In genomic region chr3:15979490-15979889, GRCh38 we compare ENCODE assay signal across 17 cellular contexts.
DNase-seq lines count a peak whose midpoint lies in the region; ATAC-seq, FAIRE-seq and TF ChIP-seq lines count a peak whose summit lies in the region.
"Had no signal": no experiment of that assay in that cellular context is flagged by ENCODE, and none has a peak within 500 bp of the region (broad histone marks: within the 10 kb centered on the region; RNA-seq: fewer than 3 reads in every experiment).

No MANE protein-coding gene starts in this region.

- in situ Hi-C loops in GM12878 (cut with MboI): no loop called here

- intact Hi-C loops in GM12878 (cut with micrococcal nuclease; ENCODE audit: unreplicated experiment) (no loop called here), left lung (cut with DNase I) (no loop called here)
- intact Hi-C loops in activated CD8-positive, alpha-beta T cell treated with anti-CD3 and anti-CD28 coated beads for 36 hours (cut with micrococcal nuclease): no loop called here

- no peak for ATAC-seq in GM12878
- peak; percentile 31 for ATAC-seq in left lung
- ATAC-seq in activated CD8-positive, alpha-beta T cell treated with anti-CD3 and anti-CD28 coated beads for 36 hours: no peak
- ATAC-seq: body of pancreas, T-helper 17 cell had no signal

- H3K4me1 ChIP-seq in GM12878 (ENCODE audit: control insufficient read depth, insufficient read depth, low read length) (no peaks in the 10 kb centered on the region), left lung (no peaks in the 10 kb centered on the region)
- H3K4me1 ChIP-seq: BE2C, body of pancreas had no signal

- DNase-seq in DMS 273 treated with DMSO at 0.1 percent for 48 hours (lab: John Stamatoyannopoulos, UW): peak; percentile 41
- DNase-seq in MV-4-11 (lab: John Stamatoyannopoulos, UW): peak; percentile 12
- DNase-seq in GM12878 (ENCODE audit: low read depth, low spot score): no peak
- no peak for DNase-seq in left lung
- no peak for DNase-seq in activated CD8-positive, alpha-beta T cell treated with anti-CD3 and anti-CD28 coated beads for 36 hours
- DNase-seq in UCSD-AML1 (lab: John Stamatoyannopoulos, UW; ENCODE audit: unreplicated experiment): no peak
- no peak for DNase-seq in GM12891 (ENCODE audit: insufficient read length, low spot score)
- DNase-seq: activated CD4-positive, alpha-beta T cell treated with anti-CD3 and anti-CD28 coated beads for 1 hour; activated CD8-positive, alpha-beta memory T cell treated with anti-CD3 and anti-CD28 coated beads, Interleukin-2, amount 50 U/mL, for 4 hours; activated naive CD4-positive, alpha-beta T cell treated with anti-CD3 and anti-CD28 coated beads for 36 hours; BE2C; body of pancreas; DMS153; naive B cell; NCI-H2081 treated with DMSO at 0.1 percent for 48 hours; T-helper 17 cell had no signal

- no peak for TF ChIP-seq CTCF in GM12878 (IDR thresholded peaks at IDR 0.05 in 2 of 3, conservative IDR thresholded peaks at IDR 0.05 in 1 of 3; ENCODE audit: control insufficient read depth in 2 of 3, extremely low read depth in 1 of 3, insufficient read depth in 1 of 3, low read depth in 3 of 3, low read length in 3 of 3)
- no peak for TF ChIP-seq CTCF in left lung (IDR thresholded peaks at IDR 0.05)
- TF ChIP-seq CTCF in activated CD8-positive, alpha-beta T cell treated with anti-CD3 and anti-CD28 coated beads for 36 hours (IDR thresholded peaks at IDR 0.05): no peak

- H3K9ac ChIP-seq in GM12878 (ENCODE audit: control insufficient read depth, insufficient read depth, low read length): no peak overlapping the region

- no peak overlapping the region for H3K27ac Mint-ChIP-seq in activated CD8-positive, alpha-beta T cell treated with anti-CD3 and anti-CD28 coated beads for 36 hours
- H3K27ac Mint-ChIP-seq: activated naive CD4-positive, alpha-beta T cell treated with anti-CD3 and anti-CD28 coated beads for 36 hours; naive B cell; progenitor cell of endocrine pancreas; T-helper 17 cell had no signal

- H3K9me3 Mint-ChIP-seq in activated CD8-positive, alpha-beta T cell treated with anti-CD3 and anti-CD28 coated beads for 36 hours: no peaks in the 10 kb centered on the region
- H3K9me3 Mint-ChIP-seq: activated naive CD4-positive, alpha-beta T cell treated with anti-CD3 and anti-CD28 coated beads for 36 hours had no signal

- H3K27me3 Mint-ChIP-seq in activated CD8-positive, alpha-beta T cell treated with anti-CD3 and anti-CD28 coated beads for 36 hours: peaks cover 3% of the 10 kb centered on the region
- H3K27me3 Mint-ChIP-seq: progenitor cell of endocrine pancreas had no signal

- H3K4me3 Mint-ChIP-seq in activated CD8-positive, alpha-beta T cell treated with anti-CD3 and anti-CD28 coated beads for 36 hours: no peak overlapping the region
- H3K4me3 Mint-ChIP-seq: activated naive CD4-positive, alpha-beta T cell treated with anti-CD3 and anti-CD28 coated beads for 36 hours; naive B cell; T-helper 17 cell had no signal

- no peaks in the 10 kb centered on the region for H4K20me1 ChIP-seq in GM12878 (ENCODE audit: control insufficient read depth, insufficient read depth)

- CTCF ChIA-PET in GM12878 (lab: Yijun Ruan, JAX): interaction anchor here (1.7 kb wide), 1 partner anchor 9 kb away, joined by 3 read pairs; no protein-coding TSS in a partner anchor
- CTCF ChIA-PET in activated CD8-positive, alpha-beta T cell treated with anti-CD3 and anti-CD28 coated beads for 36 hours (lab: Charles Lee): no interaction called here

- H3K36me3 Mint-ChIP-seq in activated CD8-positive, alpha-beta T cell treated with anti-CD3 and anti-CD28 coated beads for 36 hours (ENCODE audit: low read depth): no peaks in the 10 kb centered on the region
- H3K36me3 Mint-ChIP-seq: naive B cell had no signal

- H3K4me2 ChIP-seq in GM12878 (ENCODE audit: control insufficient read depth, insufficient read depth): no peak overlapping the region

- FAIRE-seq in GM12878 (lab: Jason Lieb, UNC) (no peak), GM12891 (lab: Jason Lieb, UNC) (no peak)

- no peaks in the 10 kb centered on the region for H3K79me2 ChIP-seq in GM12878 (ENCODE audit: control insufficient read depth, insufficient read depth, low read length)

- H3K36me3 ChIP-seq in GM12878 (ENCODE audit: control insufficient read depth in 2 of 2, insufficient read depth in 2 of 2, low read length in 1 of 2) (no peaks in the 10 kb centered on the region), left lung (no peaks in the 10 kb centered on the region)
- H3K36me3 ChIP-seq: BE2C had no signal

- H2AFZ ChIP-seq in GM12878 (ENCODE audit: control insufficient read depth, low read depth, low read length): no peak overlapping the region

- RAD21 ChIA-PET in GM12878 (lab: Charles Lee; ENCODE audit: unreplicated experiment): interaction anchor here (1.0 kb wide), 1 partner anchor 63 kb away, joined by 3 read pairs; no protein-coding TSS in a partner anchor

- SMC1A ChIA-PET in GM12878 (lab: Charles Lee; ENCODE audit: uncharacterized antibody, unreplicated experiment): no interaction called here

- no peaks in the 10 kb centered on the region for H3K27me3 ChIP-seq in GM12878 (replicated peaks in 1 of 2; ENCODE audit: control insufficient read depth in 2 of 2, insufficient read depth in 2 of 2, low read length in 1 of 2)
- no peaks in the 10 kb centered on the region for H3K27me3 ChIP-seq in left lung
- H3K27me3 ChIP-seq: BE2C, body of pancreas had no signal

- TF ChIP-seq EP300 in GM12878 (IDR thresholded peaks at IDR 0.05; ENCODE audit: borderline replicate concordance in 1 of 2, control insufficient read depth in 1 of 2, low read depth in 2 of 2, low read length in 2 of 2): no peak

- TF ChIP-seq POLR2A in GM12878 (IDR thresholded peaks at IDR 0.05; ENCODE audit: low read depth, low read length) (no peak), GM12891 (IDR thresholded peaks at IDR 0.05; ENCODE audit: low read depth, low read length) (no peak)

- POLR2A ChIA-PET in GM12878 (lab: Charles Lee): no interaction called here
- POLR2A ChIA-PET in activated CD8-positive, alpha-beta T cell treated with anti-CD3 and anti-CD28 coated beads for 36 hours (lab: Charles Lee): no interaction called here

- H3K27ac ChIP-seq in GM12878 (ENCODE audit: control insufficient read depth, insufficient read depth) (no peak overlapping the region), left lung (no peak overlapping the region)
- H3K27ac ChIP-seq: body of pancreas had no signal

- no peaks in the 10 kb centered on the region for H3K4me1 Mint-ChIP-seq in activated CD8-positive, alpha-beta T cell treated with anti-CD3 and anti-CD28 coated beads for 36 hours (ENCODE audit: low read depth)
- H3K4me1 Mint-ChIP-seq: naive B cell, T-helper 17 cell had no signal

- no peak overlapping the region for H3K4me3 ChIP-seq in GM12878
- H3K4me3 ChIP-seq in left lung: no peak overlapping the region
- H3K4me3 ChIP-seq: body of pancreas had no signal

- 43% methylated on average over 2 of the region's 2 CpGs for WGBS in GM12878 (ENCODE audit: insufficient coverage, insufficient replicate concordance, low lambda C conversion rate, missing lambda C conversion rate)

- no peak for TF ChIP-seq RAD21 in GM12878 (IDR thresholded peaks at IDR 0.05; ENCODE audit: insufficient read depth, low read depth, low read length)

- BruUV-seq in GM12878 (replicated peaks; lab: Mats Ljungman, UMichigan): no TSS peak

- H3K9me3 ChIP-seq in GM12878 (replicated peaks; ENCODE audit: control insufficient read depth, insufficient read depth, low read length) (no peaks in the 10 kb centered on the region), left lung (peaks cover 0 to 5% of the 10 kb centered on the region in 2 donors)
- H3K9me3 ChIP-seq: BE2C, body of pancreas had no signal

TF ChIP-seq in GM12878, 131 proteins besides CTCF, POLR2A, EP300 and RAD21:
- TF ChIP-seq SPI1 (IDR thresholded peaks at IDR 0.05; ENCODE audit: borderline replicate concordance, insufficient read depth, low read depth, low read length): peak; percentile 19; the same call in 1 of the 2 replicates
- TF ChIP-seq, protein P1, sequence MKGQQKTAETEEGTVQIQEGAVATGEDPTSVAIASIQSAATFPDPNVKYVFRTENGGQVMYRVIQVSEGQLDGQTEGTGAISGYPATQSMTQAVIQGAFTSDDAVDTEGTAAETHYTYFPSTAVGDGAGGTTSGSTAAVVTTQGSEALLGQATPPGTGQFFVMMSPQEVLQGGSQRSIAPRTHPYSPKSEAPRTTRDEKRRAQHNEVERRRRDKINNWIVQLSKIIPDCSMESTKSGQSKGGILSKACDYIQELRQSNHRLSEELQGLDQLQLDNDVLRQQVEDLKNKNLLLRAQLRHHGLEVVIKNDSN (IDR thresholded peaks at IDR 0.05; ENCODE audit: borderline replicate concordance, extremely low read length, insufficient read depth, low read depth, low read length): no peak

TF ChIP-seq in GM12891, 5 proteins besides CTCF, POLR2A, EP300 and RAD21:
- TF ChIP-seq POLR2AphosphoS5 (IDR thresholded peaks at IDR 0.05; ENCODE audit: low read depth, low read length): no peak
- no peak for TF ChIP-seq PAX5 (IDR thresholded peaks at IDR 0.05; ENCODE audit: insufficient read depth, low read length, severe bottlenecking)
- no peak for TF ChIP-seq TAF1 (IDR thresholded peaks at IDR 0.05; ENCODE audit: low read depth, low read length)
- TF ChIP-seq POU2F2 (IDR thresholded peaks at IDR 0.05; ENCODE audit: low read depth, low read length): no peak
- TF ChIP-seq SPI1 (IDR thresholded peaks at IDR 0.05; ENCODE audit: low read depth, low read length): no peak

Comparison
In these comparisons a context has a peak if more than half of its experiments do, and no peak if none do; other contexts are left out.
1. DNase-seq: peak in DMS 273 treated with DMSO at 0.1 percent for 48 hours (single experiment) and MV-4-11 (single experiment); none in GM12878 (single experiment), left lung (0 of 2), activated CD8-positive, alpha-beta T cell treated with anti-CD3 and anti-CD28 coated beads for 36 hours (single experiment), UCSD-AML1 (single experiment) and GM12891 (single experiment).